ENCODE assay signal across 25 cellular contexts in the genomic region with DNA sequence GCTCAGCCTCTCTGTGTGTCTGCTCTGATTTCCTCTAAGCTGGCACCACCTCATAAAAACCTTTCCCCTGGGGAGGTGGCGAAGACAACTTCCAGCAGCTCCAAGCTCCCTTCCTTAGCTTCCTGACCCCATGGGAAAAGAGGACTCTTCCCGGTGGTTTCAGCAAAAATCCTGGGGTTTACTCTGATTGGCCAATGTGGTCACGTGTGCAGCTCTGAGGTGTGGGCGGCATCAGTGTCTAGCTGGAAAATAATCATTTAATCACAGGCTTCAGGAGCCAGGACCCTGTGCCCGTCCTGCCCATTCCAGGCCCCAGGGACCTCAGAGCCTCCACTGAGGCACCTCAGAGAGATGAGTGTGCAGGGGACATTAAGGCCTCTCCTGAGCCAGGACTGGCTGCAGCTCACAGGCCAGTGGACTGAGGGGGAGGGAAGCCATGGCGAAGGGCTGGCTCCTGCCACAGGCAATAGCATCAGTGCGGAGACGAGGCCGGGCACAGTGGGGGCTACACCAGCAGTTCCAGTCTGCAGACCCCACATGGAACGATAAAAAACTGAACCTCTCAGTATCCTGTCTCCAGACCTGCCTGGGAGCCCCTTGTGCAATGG.
DNase-seq lines count a peak whose midpoint lies in the region; ATAC-seq and TF ChIP-seq lines count a peak whose summit lies in the region.
"Had no signal": no experiment of that assay in that cellular context is flagged by ENCODE, and none has a peak within 500 bp of the region (broad histone marks: within the 10 kb centered on the region; RNA-seq: fewer than 3 reads in every experiment).

No MANE protein-coding gene starts in this region.

- intact Hi-C loops in sigmoid colon (cut with DNase I) = no loop called here
- intact Hi-C loops in CD4-positive, alpha-beta T cell (cut with DNase I, micrococcal nuclease) = no loop called here

- H3K36me3 Mint-ChIP-seq in GM23338 (ENCODE audit: low read depth) (no peaks in the 10 kb centered on the region; the same call in 2 of the 3 replicates), endodermal cell (ENCODE audit: low read depth) (no peaks in the 10 kb centered on the region)
- no peaks in the 10 kb centered on the region for H3K36me3 Mint-ChIP-seq in CD4-positive, alpha-beta T cell (ENCODE audit: low read depth)
- H3K36me3 Mint-ChIP-seq: activated naive CD8-positive, alpha-beta T cell; IgD-negative memory B cell had no signal

- H2AK5ac ChIP-seq in trophoblast cell (ENCODE audit: low read length) = no peak overlapping the region

- no peaks in the 10 kb centered on the region for H4K20me1 ChIP-seq in GM23338 (replicated peaks; ENCODE audit: insufficient read depth)

- H3K79me2 ChIP-seq in GM23338 (replicated peaks; ENCODE audit: insufficient read depth) = no peaks in the 10 kb centered on the region
- no peaks in the 10 kb centered on the region for H3K79me2 ChIP-seq in trophoblast cell (ENCODE audit: control insufficient read depth, insufficient read depth, low read length, poor library complexity)

- DNase-seq in activated CD8-positive, alpha-beta memory T cell treated with anti-CD3 and anti-CD28 coated beads for 24 hours = peak; percentile 38
- no peak for DNase-seq in activated CD8-positive, alpha-beta memory T cell treated with anti-CD3 and anti-CD28 coated beads, Interleukin-2, amount 50 U/mL, for 4 hours
- no peak for DNase-seq in GM23338 (ENCODE audit: low spot score)
- DNase-seq in endodermal cell = peak; percentile 13
- peak; percentile 51 for DNase-seq in sigmoid colon
- DNase-seq in CD4-positive, alpha-beta T cell = no peak
- DNase-seq in trophoblast cell = no peak
- DNase-seq: activated CD4-positive, CD25-positive, alpha-beta regulatory T cell treated with anti-CD3 and anti-CD28 coated beads, Interleukin-2, amount 50 U/mL, for 72 hours; central memory CD4-positive, alpha-beta T cell; COR-L47; DND-41; HCEC 1CT; mucosa of descending colon; NCI-H2107; Right ventricle myocardium superior; substantia nigra; uterus had no signal

- CTCF ChIA-PET in CD4-positive, alpha-beta T cell (lab: Charles Lee) = no interaction called here

- no peaks in the 10 kb centered on the region for H3F3A ChIP-seq in GM23338 (replicated peaks; ENCODE audit: low read depth)

- H3K9me3 Mint-ChIP-seq in GM23338 (peaks cover 6% of the 10 kb centered on the region), endodermal cell (no peaks in the 10 kb centered on the region)
- no peaks in the 10 kb centered on the region for H3K9me3 Mint-ChIP-seq in CD4-positive, alpha-beta T cell
- H3K9me3 Mint-ChIP-seq: activated T-helper 17 cell treated with anti-CD3 and anti-CD28 coated beads, Interleukin-2, amount 50 U/mL, for 72 hours; dendritic cell treated with granulocyte-macrophage colony-stimulating factor and Interleukin-4, amounts not matched to agents 40 ng/mL and 50 ng/mL, for 4 days; neural crest cell had no signal

- H3K9me3 ChIP-seq in endodermal cell (ENCODE audit: control insufficient read depth, low read length) (no peaks in the 10 kb centered on the region), sigmoid colon (no peaks in the 10 kb centered on the region), trophoblast cell (ENCODE audit: insufficient read depth, low read depth, low read length) (no peaks in the 10 kb centered on the region)
- no peaks in the 10 kb centered on the region for H3K9me3 ChIP-seq in CD4-positive, alpha-beta T cell (ENCODE audit: control insufficient read depth, low read length)
- H3K9me3 ChIP-seq: mucosa of descending colon, prostate gland, uterus had no signal

- H2BK12ac ChIP-seq in trophoblast cell (ENCODE audit: low read length) = no peak overlapping the region

- no peak overlapping the region for H3K9ac ChIP-seq in endodermal cell (ENCODE audit: extremely low read depth, low read length, poor library complexity, severe bottlenecking)
- no peak overlapping the region for H3K9ac ChIP-seq in trophoblast cell (ENCODE audit: low read length)

- WGBS in endodermal cell (ENCODE audit: insufficient coverage in 1 of 2, insufficient read length in 1 of 2), 2 experiments = 90 to 96% methylated on average over 8 to 10 of the region's 10 CpGs
- WGBS in sigmoid colon, 2 donors = 88 to 92% methylated on average over 10 of the region's 10 CpGs
- no CpG with 5 or more reads among the region's 10 CpGs for WGBS in trophoblast cell (ENCODE audit: extremely low coverage, insufficient coverage, insufficient read length)

- H3K27ac ChIP-seq in GM23338 (ENCODE audit: low read depth) (no peak overlapping the region), endodermal cell (ENCODE audit: low read depth, low read length) (no peak overlapping the region), sigmoid colon (no peak overlapping the region), trophoblast cell (ENCODE audit: low read depth, low read length) (no peak overlapping the region)
- H3K27ac ChIP-seq in CD4-positive, alpha-beta T cell (ENCODE audit: low read depth, low read length) = no peak overlapping the region
- H3K27ac ChIP-seq: prostate gland, uterus had no signal

- TF ChIP-seq EP300 in sigmoid colon (IDR thresholded peaks at IDR 0.05) = no peak

- H3K4me1 Mint-ChIP-seq in GM23338 = peaks cover 17% of the 10 kb centered on the region; the same call in 2 of the 3 replicates
- no peaks in the 10 kb centered on the region for H3K4me1 Mint-ChIP-seq in endodermal cell
- H3K4me1 Mint-ChIP-seq in CD4-positive, alpha-beta T cell (ENCODE audit: low read depth) = no peaks in the 10 kb centered on the region
- H3K4me1 Mint-ChIP-seq: B cell had no signal

- H3K27me3 Mint-ChIP-seq in GM23338 (ENCODE audit: insufficient read depth, low read depth, poor library complexity) = peaks cover 17% of the 10 kb centered on the region
- H3K27me3 Mint-ChIP-seq in endodermal cell (ENCODE audit: insufficient read depth) = no peaks in the 10 kb centered on the region
- peaks cover 38% of the 10 kb centered on the region for H3K27me3 Mint-ChIP-seq in CD4-positive, alpha-beta T cell

- H2BK5ac ChIP-seq in trophoblast cell (ENCODE audit: low read depth, low read length, poor library complexity) = no peak overlapping the region

- no peaks in the 10 kb centered on the region for H3K9me2 ChIP-seq in GM23338 (ENCODE audit: insufficient read depth)

- H3K18ac ChIP-seq in trophoblast cell (ENCODE audit: low read length) = no peak overlapping the region

- H3K4me1 ChIP-seq in GM23338 (ENCODE audit: insufficient read depth) (no peaks in the 10 kb centered on the region), endodermal cell (ENCODE audit: control insufficient read depth, insufficient read depth, low read length) (no peaks in the 10 kb centered on the region), sigmoid colon (no peaks in the 10 kb centered on the region), trophoblast cell (ENCODE audit: control insufficient read depth in 1 of 2, insufficient read depth in 2 of 2, low read length in 2 of 2) (peaks cover 0 to 2% of the 10 kb centered on the region in 2 experiments)
- H3K4me1 ChIP-seq: prostate gland, uterus had no signal

- ATAC-seq in GM23338 (no peak), GM21526 (IDR thresholded peaks at IDR 0.05; ENCODE audit: low FRiP score, unreplicated experiment) (no peak)
- ATAC-seq in CD4-positive, alpha-beta T cell (ENCODE audit: poor library complexity) = no peak
- ATAC-seq: activated T-helper 17 cell treated with anti-CD3 and anti-CD28 coated beads, Interleukin-2, amount 50 U/mL, for 72 hours; mucosa of descending colon had no signal

- H3K27me3 ChIP-seq in GM23338 (ENCODE audit: insufficient read depth) (no peaks in the 10 kb centered on the region), endodermal cell (ENCODE audit: control insufficient read depth, insufficient read depth, low read length, poor library complexity, severe bottlenecking) (no peaks in the 10 kb centered on the region), sigmoid colon (peaks cover 0 to 10% (median 0%) of the 10 kb centered on the region in 3 donors), trophoblast cell (ENCODE audit: insufficient read depth, low read length) (no peaks in the 10 kb centered on the region)
- H3K27me3 ChIP-seq in CD4-positive, alpha-beta T cell (ENCODE audit: control insufficient read depth, insufficient read depth, low read length) = peaks cover 9% of the 10 kb centered on the region
- H3K27me3 ChIP-seq: uterus had no signal

- H2AFZ ChIP-seq in GM23338 (peak overlapping the region; percentile 14; the same call in 1 of the 2 replicates), trophoblast cell (ENCODE audit: insufficient read depth, low read length, poor library complexity) (no peak overlapping the region)

- no peak overlapping the region for H2BK120ac ChIP-seq in trophoblast cell (ENCODE audit: insufficient read depth, low read length, poor library complexity)

- no peak for TF ChIP-seq CTCF in GM23338 (conservative IDR thresholded peaks at IDR 0.05; ENCODE audit: low read depth in 2 of 2)
- TF ChIP-seq CTCF in endodermal cell (conservative IDR thresholded peaks at IDR 0.05) = no peak
- TF ChIP-seq CTCF in sigmoid colon (IDR thresholded peaks at IDR 0.05) = no peak
- no peak for TF ChIP-seq CTCF in CD4-positive, alpha-beta T cell (IDR thresholded peaks at IDR 0.05)

- POLR2A ChIA-PET in CD4-positive, alpha-beta T cell (lab: Charles Lee) = no interaction called here

- H3K4me2 ChIP-seq in GM23338 = no peak overlapping the region
- no peak overlapping the region for H3K4me2 ChIP-seq in trophoblast cell (ENCODE audit: low read length)

- no peak for TF ChIP-seq POLR2A in sigmoid colon (IDR thresholded peaks at IDR 0.05)

- H3K36me3 ChIP-seq in GM23338 (ENCODE audit: insufficient read depth) = no peaks in the 10 kb centered on the region
- H3K36me3 ChIP-seq in endodermal cell (ENCODE audit: control insufficient read depth, insufficient read depth, low read length) = no peaks in the 10 kb centered on the region
- H3K36me3 ChIP-seq in sigmoid colon = no peaks in the 10 kb centered on the region
- H3K36me3 ChIP-seq in trophoblast cell (ENCODE audit: control insufficient read depth in 1 of 2, insufficient read depth in 2 of 2, low read length in 2 of 2) = no peaks in the 10 kb centered on the region
- H3K36me3 ChIP-seq: prostate gland, uterus had no signal

- H3K4me3 Mint-ChIP-seq in GM23338 = no peak overlapping the region
- no peak overlapping the region for H3K4me3 Mint-ChIP-seq in endodermal cell
- H3K4me3 Mint-ChIP-seq in CD4-positive, alpha-beta T cell = no peak overlapping the region
- H3K4me3 Mint-ChIP-seq: activated naive CD8-positive, alpha-beta T cell; activated T-helper 17 cell treated with anti-CD3 and anti-CD28 coated beads, Interleukin-2, amount 50 U/mL, for 72 hours; B cell; dendritic cell treated with granulocyte-macrophage colony-stimulating factor and Interleukin-4, amounts not matched to agents 40 ng/mL and 50 ng/mL, for 4 days; IgD-negative memory B cell; neural crest cell had no signal

- H3K27ac Mint-ChIP-seq in GM23338 = no peak overlapping the region
- H3K27ac Mint-ChIP-seq in endodermal cell = no peak overlapping the region
- H3K27ac Mint-ChIP-seq in CD4-positive, alpha-beta T cell = no peak overlapping the region
- H3K27ac Mint-ChIP-seq: activated naive CD8-positive, alpha-beta T cell; activated T-helper 17 cell treated with anti-CD3 and anti-CD28 coated beads, Interleukin-2, amount 50 U/mL, for 72 hours; B cell; dendritic cell treated with granulocyte-macrophage colony-stimulating factor and Interleukin-4, amounts not matched to agents 40 ng/mL and 50 ng/mL, for 4 days; IgD-negative memory B cell had no signal

- H3K4me3 ChIP-seq in GM23338 = no peak overlapping the region
- H3K4me3 ChIP-seq in endodermal cell (ENCODE audit: low read length) = no peak overlapping the region
- no peak overlapping the region for H3K4me3 ChIP-seq in sigmoid colon
- H3K4me3 ChIP-seq in trophoblast cell (ENCODE audit: low read depth, low read length) = no peak overlapping the region
- H3K4me3 ChIP-seq: mucosa of descending colon, prostate gland, uterus had no signal

- H3K4ac ChIP-seq in trophoblast cell (ENCODE audit: low read depth, low read length) = no peak overlapping the region

- no peak overlapping the region for H4K8ac ChIP-seq in trophoblast cell (ENCODE audit: low read depth, low read length)

- no peak overlapping the region for H4K12ac ChIP-seq in trophoblast cell (ENCODE audit: low read depth, low read length)

- H3K23ac ChIP-seq in trophoblast cell (ENCODE audit: low read length) = no peak overlapping the region

- no peaks in the 10 kb centered on the region for H3K79me1 ChIP-seq in trophoblast cell (ENCODE audit: low read length)

- no peak overlapping the region for H4K91ac ChIP-seq in trophoblast cell (ENCODE audit: low read depth, low read length)

- no peak overlapping the region for H3K14ac ChIP-seq in trophoblast cell (ENCODE audit: low read length)

Comparison
In these comparisons a context has a peak if more than half of its experiments do, and no peak if none do; other contexts are left out.
1. DNase-seq: peak in activated CD8-positive, alpha-beta memory T cell treated with anti-CD3 and anti-CD28 coated beads for 24 hours (single experiment), endodermal cell (single experiment) and sigmoid colon (single experiment); none in activated CD8-positive, alpha-beta memory T cell treated with anti-CD3 and anti-CD28 coated beads, Interleukin-2, amount 50 U/mL, for 4 hours (single experiment), GM23338 (single experiment), CD4-positive, alpha-beta T cell (0 of 10) and trophoblast cell (0 of 2).